Comparison of ENCODE assay signal across 17 cellular contexts in genomic region chr12:89775336-89776005, GRCh38.
DNase-seq lines count a peak whose midpoint lies in the region; TF ChIP-seq lines count a peak whose summit lies in the region.
"Had no signal": no experiment of that assay in that cellular context is flagged by ENCODE, and none has a peak within 500 bp of the region (broad histone marks: within the 10 kb centered on the region; RNA-seq: fewer than 3 reads in every experiment).

No MANE protein-coding gene starts in this region.

- H3K4me1 Mint-ChIP-seq in osteocyte (ENCODE audit: unreplicated experiment), result peaks cover 33% of the 10 kb centered on the region

- H3K36me3 Mint-ChIP-seq in osteocyte (ENCODE audit: unreplicated experiment), result no peaks in the 10 kb centered on the region

- H3K27me3 Mint-ChIP-seq in osteocyte (ENCODE audit: unreplicated experiment), result no peaks in the 10 kb centered on the region
- H3K27me3 Mint-ChIP-seq: activated CD8-positive, alpha-beta T cell treated with anti-CD3 and anti-CD28 coated beads for 36 hours; stimulated activated naive B cell treated with anti-CD40 and anti-IgM and Interleukin-4, amounts not matched to agents 10 μg/mL and 1 μg/mL and 100 μg/mL, for 72 hours had no signal

- TF ChIP-seq RAD21 in Ishikawa (IDR thresholded peaks at IDR 0.05; ENCODE audit: low read depth), result no peak

- no peak for TF ChIP-seq EP300 in Ishikawa (IDR thresholded peaks at IDR 0.05; ENCODE audit: borderline replicate concordance)

- peak overlapping the region; percentile 38 for H3K27ac Mint-ChIP-seq in osteocyte (ENCODE audit: unreplicated experiment)
- H3K27ac Mint-ChIP-seq: activated CD8-positive, alpha-beta T cell treated with anti-CD3 and anti-CD28 coated beads for 36 hours; activated T-helper 2 cell treated with anti-CD3 and anti-CD28 coated beads, Interferon-gamma antibody, Interleukin-2, Interleukin-4, amounts not matched to agents 10 μg/mL and 5 μg/mL and 100 μg/mL, durations not matched to agents 14 hours and 24 hours and 36 hours; H9; stimulated activated naive B cell treated with anti-CD40 and anti-IgM and Interleukin-4, amounts not matched to agents 10 μg/mL and 1 μg/mL and 100 μg/mL, for 72 hours had no signal

- no peak overlapping the region for H3K4me3 Mint-ChIP-seq in osteocyte (ENCODE audit: unreplicated experiment)
- H3K4me3 Mint-ChIP-seq: activated CD8-positive, alpha-beta T cell treated with anti-CD3 and anti-CD28 coated beads for 36 hours; H9; stimulated activated naive B cell treated with anti-CD40 and anti-IgM and Interleukin-4, amounts not matched to agents 10 μg/mL and 1 μg/mL and 100 μg/mL, for 72 hours had no signal

- H3K9me3 Mint-ChIP-seq in osteocyte (ENCODE audit: unreplicated experiment), result peaks cover 6% of the 10 kb centered on the region

- TF ChIP-seq CTCF in epithelial cell of proximal tubule (conservative IDR thresholded peaks at IDR 0.05; ENCODE audit: low read depth, low read length) (no peak), osteocyte (IDR thresholded peaks at IDR 0.05) (no peak)

- no peak overlapping the region for H3K4me3 ChIP-seq in epithelial cell of proximal tubule (ENCODE audit: low read depth, low read length)
- H3K4me3 ChIP-seq: colonic mucosa had no signal

- DNase-seq in EH (ENCODE audit: low read depth), result peak; percentile 81
- DNase-seq in epithelial cell of proximal tubule (ENCODE audit: low read depth), result peak; percentile 65
- DNase-seq in osteocyte (ENCODE audit: extremely low spot score, unreplicated experiment), result no peak
- no peak for DNase-seq in activated gamma-delta T cell treated with Interleukin-2 at 50 U/mL for 16 hours
- no peak for DNase-seq in dermis blood vessel endothelial cell
- DNase-seq in central memory CD4-positive, alpha-beta T cell, result no peak
- no peak for DNase-seq in cortex of kidney (lab: John Stamatoyannopoulos, UW)
- DNase-seq: activated CD8-positive, alpha-beta T cell treated with anti-CD3 and anti-CD28 coated beads for 36 hours; C1 segment of cervical spinal cord; colonic mucosa; DND-41; H9; NCI-H1417; NCI-H345; stimulated activated naive B cell treated with anti-CD40 and anti-IgM and Interleukin-4, amounts not matched to agents 10 μg/mL and 1 μg/mL and 100 μg/mL, for 72 hours had no signal

TF ChIP-seq in Ishikawa, 13 proteins besides CTCF, POLR2A, EP300 and RAD21:
- TF ChIP-seq TEAD4 (IDR thresholded peaks at IDR 0.05) (peak; percentile 88), USF1 (IDR thresholded peaks at IDR 0.05) (no peak)

Comparison
In these comparisons a context has a peak if more than half of its experiments do, and no peak if none do; other contexts are left out.
1. DNase-seq: peak in EH (single experiment) and epithelial cell of proximal tubule (single experiment); none in osteocyte (single experiment), activated gamma-delta T cell treated with Interleukin-2 at 50 U/mL for 16 hours (single experiment), dermis blood vessel endothelial cell (single experiment), central memory CD4-positive, alpha-beta T cell (single experiment) and cortex of kidney (single experiment).